Comparison of ENCODE assay signal across 1 cellular context in the genomic region with DNA sequence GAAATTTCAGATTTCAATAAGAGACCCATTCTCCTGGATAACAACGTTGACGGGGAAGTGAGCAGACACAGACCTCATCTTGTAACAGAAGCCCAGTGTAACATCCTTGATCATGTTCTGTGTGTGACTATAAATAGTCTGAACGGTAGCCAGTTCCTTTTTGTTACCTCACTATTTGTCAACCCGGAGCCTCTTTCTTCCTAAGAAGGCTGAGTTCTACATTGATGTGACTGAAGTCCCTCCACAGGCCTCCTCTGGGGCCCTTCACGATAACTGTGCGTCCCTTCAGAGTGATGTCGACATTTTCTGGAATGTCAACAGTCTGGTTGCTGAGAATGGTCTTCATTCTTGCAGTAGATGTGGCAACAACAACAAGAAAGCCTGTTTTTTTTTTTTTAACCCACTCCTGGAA.
TF ChIP-seq lines count a peak whose summit lies in the region.

No MANE protein-coding gene starts in this region.

TF ChIP-seq in HepG2, 621 proteins besides CTCF, POLR2A, EP300 and RAD21 (continued from another document and continues in another):
- TF ChIP-seq PBX2 (CRISPR knock-in tag; IDR thresholded peaks at IDR 0.05) = no peak
- TF ChIP-seq CAMTA2 (CRISPR knock-in tag; IDR thresholded peaks at IDR 0.05; ENCODE audit: borderline replicate concordance) = no peak
- TF ChIP-seq CEBPB (IDR thresholded peaks at IDR 0.05; ENCODE audit: borderline replicate concordance, low read depth, low read length) = peak; percentile 96
- TF ChIP-seq, protein P1, sequence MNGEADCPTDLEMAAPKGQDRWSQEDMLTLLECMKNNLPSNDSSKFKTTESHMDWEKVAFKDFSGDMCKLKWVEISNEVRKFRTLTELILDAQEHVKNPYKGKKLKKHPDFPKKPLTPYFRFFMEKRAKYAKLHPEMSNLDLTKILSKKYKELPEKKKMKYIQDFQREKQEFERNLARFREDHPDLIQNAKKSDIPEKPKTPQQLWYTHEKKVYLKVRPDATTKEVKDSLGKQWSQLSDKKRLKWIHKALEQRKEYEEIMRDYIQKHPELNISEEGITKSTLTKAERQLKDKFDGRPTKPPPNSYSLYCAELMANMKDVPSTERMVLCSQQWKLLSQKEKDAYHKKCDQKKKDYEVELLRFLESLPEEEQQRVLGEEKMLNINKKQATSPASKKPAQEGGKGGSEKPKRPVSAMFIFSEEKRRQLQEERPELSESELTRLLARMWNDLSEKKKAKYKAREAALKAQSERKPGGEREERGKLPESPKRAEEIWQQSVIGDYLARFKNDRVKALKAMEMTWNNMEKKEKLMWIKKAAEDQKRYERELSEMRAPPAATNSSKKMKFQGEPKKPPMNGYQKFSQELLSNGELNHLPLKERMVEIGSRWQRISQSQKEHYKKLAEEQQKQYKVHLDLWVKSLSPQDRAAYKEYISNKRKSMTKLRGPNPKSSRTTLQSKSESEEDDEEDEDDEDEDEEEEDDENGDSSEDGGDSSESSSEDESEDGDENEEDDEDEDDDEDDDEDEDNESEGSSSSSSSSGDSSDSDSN (CRISPR knock-in tag; IDR thresholded peaks at IDR 0.05) = no peak
- TF ChIP-seq FOSL2 (CRISPR knock-in tag; IDR thresholded peaks at IDR 0.05) = peak; percentile 81
- no peak for TF ChIP-seq PHB2 (IDR thresholded peaks at IDR 0.05; ENCODE audit: partially characterized antibody)
- peak; percentile 93 for TF ChIP-seq FOXP4 (CRISPR knock-in tag; IDR thresholded peaks at IDR 0.05)
- TF ChIP-seq, protein P2, sequence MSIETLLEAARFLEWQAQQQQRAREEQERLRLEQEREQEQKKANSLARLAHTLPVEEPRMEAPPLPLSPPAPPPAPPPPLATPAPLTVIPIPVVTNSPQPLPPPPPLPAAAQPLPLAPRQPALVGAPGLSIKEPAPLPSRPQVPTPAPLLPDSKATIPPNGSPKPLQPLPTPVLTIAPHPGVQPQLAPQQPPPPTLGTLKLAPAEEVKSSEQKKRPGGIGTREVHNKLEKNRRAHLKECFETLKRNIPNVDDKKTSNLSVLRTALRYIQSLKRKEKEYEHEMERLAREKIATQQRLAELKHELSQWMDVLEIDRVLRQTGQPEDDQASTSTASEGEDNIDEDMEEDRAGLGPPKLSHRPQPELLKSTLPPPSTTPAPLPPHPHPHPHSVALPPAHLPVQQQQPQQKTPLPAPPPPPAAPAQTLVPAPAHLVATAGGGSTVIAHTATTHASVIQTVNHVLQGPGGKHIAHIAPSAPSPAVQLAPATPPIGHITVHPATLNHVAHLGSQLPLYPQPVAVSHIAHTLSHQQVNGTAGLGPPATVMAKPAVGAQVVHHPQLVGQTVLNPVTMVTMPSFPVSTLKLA (IDR thresholded peaks at IDR 0.05) = no peak
- TF ChIP-seq, protein P3, sequence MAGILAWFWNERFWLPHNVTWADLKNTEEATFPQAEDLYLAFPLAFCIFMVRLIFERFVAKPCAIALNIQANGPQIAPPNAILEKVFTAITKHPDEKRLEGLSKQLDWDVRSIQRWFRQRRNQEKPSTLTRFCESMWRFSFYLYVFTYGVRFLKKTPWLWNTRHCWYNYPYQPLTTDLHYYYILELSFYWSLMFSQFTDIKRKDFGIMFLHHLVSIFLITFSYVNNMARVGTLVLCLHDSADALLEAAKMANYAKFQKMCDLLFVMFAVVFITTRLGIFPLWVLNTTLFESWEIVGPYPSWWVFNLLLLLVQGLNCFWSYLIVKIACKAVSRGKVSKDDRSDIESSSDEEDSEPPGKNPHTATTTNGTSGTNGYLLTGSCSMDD (CRISPR knock-in tag; IDR thresholded peaks at IDR 0.05) = no peak
- no peak for TF ChIP-seq ZNF775 (CRISPR knock-in tag; IDR thresholded peaks at IDR 0.05; ENCODE audit: borderline replicate concordance)
- TF ChIP-seq ZNF276 (CRISPR knock-in tag; IDR thresholded peaks at IDR 0.05; ENCODE audit: low read depth) = no peak
- no peak for TF ChIP-seq PCBP1 (IDR thresholded peaks at IDR 0.05; ENCODE audit: borderline replicate concordance, low read depth, low read length)
- peak; percentile 67 for TF ChIP-seq GATAD1 (CRISPR knock-in tag; IDR thresholded peaks at IDR 0.05)
- peak; percentile 67; the same call in 1 of the 2 replicates for TF ChIP-seq CBX5 (CRISPR knock-in tag; IDR thresholded peaks at IDR 0.05; ENCODE audit: borderline replicate concordance)
- no peak for TF ChIP-seq ZNF296 (CRISPR knock-in tag; conservative IDR thresholded peaks at IDR 0.05)
- no peak for TF ChIP-seq HOXA9 (CRISPR knock-in tag; IDR thresholded peaks at IDR 0.05; ENCODE audit: borderline replicate concordance)
- TF ChIP-seq ZNF160 (CRISPR knock-in tag; IDR thresholded peaks at IDR 0.05) = no peak
- TF ChIP-seq, protein P4, sequence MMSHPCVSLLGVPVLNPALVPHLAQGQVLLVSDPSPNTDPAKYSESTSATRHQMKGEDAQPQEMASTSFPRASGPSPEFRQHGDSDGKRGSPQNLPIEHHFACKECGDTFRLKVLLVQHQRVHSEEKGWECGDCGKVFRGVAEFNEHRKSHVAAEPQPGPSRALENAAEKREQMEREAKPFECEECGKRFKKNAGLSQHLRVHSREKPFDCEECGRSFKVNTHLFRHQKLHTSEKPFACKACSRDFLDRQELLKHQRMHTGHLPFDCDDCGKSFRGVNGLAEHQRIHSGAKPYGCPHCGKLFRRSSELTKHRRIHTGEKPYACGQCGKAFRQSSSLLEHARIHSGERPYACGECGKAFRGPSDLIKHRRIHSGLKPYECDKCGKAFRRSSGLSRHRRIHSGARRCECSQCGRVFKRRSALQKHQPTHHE (CRISPR knock-in tag; IDR thresholded peaks at IDR 0.05; ENCODE audit: borderline replicate concordance) = no peak
- no peak for TF ChIP-seq ZNF318 (CRISPR knock-in tag; IDR thresholded peaks at IDR 0.05)
- TF ChIP-seq ZFY (CRISPR knock-in tag; IDR thresholded peaks at IDR 0.05) = peak; percentile 58
- peak; percentile 23; the same call in 1 of the 2 replicates for TF ChIP-seq GABPB1 (CRISPR knock-in tag; IDR thresholded peaks at IDR 0.05)
- no peak for TF ChIP-seq RORA (CRISPR knock-in tag; IDR thresholded peaks at IDR 0.05)
- TF ChIP-seq ZNF580 (CRISPR knock-in tag; IDR thresholded peaks at IDR 0.05; ENCODE audit: borderline replicate concordance, low read depth) = peak; percentile 66; the same call in 1 of the 2 replicates
- TF ChIP-seq, protein P5, sequence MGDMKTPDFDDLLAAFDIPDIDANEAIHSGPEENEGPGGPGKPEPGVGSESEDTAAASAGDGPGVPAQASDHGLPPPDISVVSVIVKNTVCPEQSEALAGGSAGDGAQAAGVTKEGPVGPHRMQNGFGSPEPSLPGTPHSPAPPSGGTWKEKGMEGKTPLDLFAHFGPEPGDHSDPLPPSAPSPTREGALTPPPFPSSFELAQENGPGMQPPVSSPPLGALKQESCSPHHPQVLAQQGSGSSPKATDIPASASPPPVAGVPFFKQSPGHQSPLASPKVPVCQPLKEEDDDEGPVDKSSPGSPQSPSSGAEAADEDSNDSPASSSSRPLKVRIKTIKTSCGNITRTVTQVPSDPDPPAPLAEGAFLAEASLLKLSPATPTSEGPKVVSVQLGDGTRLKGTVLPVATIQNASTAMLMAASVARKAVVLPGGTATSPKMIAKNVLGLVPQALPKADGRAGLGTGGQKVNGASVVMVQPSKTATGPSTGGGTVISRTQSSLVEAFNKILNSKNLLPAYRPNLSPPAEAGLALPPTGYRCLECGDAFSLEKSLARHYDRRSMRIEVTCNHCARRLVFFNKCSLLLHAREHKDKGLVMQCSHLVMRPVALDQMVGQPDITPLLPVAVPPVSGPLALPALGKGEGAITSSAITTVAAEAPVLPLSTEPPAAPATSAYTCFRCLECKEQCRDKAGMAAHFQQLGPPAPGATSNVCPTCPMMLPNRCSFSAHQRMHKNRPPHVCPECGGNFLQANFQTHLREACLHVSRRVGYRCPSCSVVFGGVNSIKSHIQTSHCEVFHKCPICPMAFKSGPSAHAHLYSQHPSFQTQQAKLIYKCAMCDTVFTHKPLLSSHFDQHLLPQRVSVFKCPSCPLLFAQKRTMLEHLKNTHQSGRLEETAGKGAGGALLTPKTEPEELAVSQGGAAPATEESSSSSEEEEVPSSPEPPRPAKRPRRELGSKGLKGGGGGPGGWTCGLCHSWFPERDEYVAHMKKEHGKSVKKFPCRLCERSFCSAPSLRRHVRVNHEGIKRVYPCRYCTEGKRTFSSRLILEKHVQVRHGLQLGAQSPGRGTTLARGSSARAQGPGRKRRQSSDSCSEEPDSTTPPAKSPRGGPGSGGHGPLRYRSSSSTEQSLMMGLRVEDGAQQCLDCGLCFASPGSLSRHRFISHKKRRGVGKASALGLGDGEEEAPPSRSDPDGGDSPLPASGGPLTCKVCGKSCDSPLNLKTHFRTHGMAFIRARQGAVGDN (CRISPR knock-in tag; IDR thresholded peaks at IDR 0.05) = no peak
